Comparison of ENCODE assay signal across 21 cellular contexts in genomic region chr10:10794056-10794455, GRCh38.
A peak's percentile ranks its signal among the peaks of the same experiment; 100 is the strongest.
DNase-seq lines count a peak whose midpoint lies in the region; ATAC-seq and TF ChIP-seq lines count a peak whose summit lies in the region.
"Had no signal": no experiment of that assay in that cellular context is flagged by ENCODE, and none has a peak within 500 bp of the region (broad histone marks: within the 10 kb centered on the region; RNA-seq: fewer than 3 reads in every experiment).

No MANE protein-coding gene starts in this region.

- no peaks in the 10 kb centered on the region for H3K9me2 ChIP-seq in GM23338 (ENCODE audit: insufficient read depth)
- no peaks in the 10 kb centered on the region for H3K9me2 ChIP-seq in PC-3 (replicated peaks; ENCODE audit: low read length)

- intact Hi-C loops in PC-3 (cut with micrococcal nuclease) = no loop called here
- intact Hi-C loops in posterior cingulate gyrus (cut with DNase I) = no loop called here

- H3K9me3 ChIP-seq in PC-3 (ENCODE audit: low read length) = no peaks in the 10 kb centered on the region
- H3K9me3 ChIP-seq: mucosa of descending colon, suprapubic skin had no signal

- no peak for TF ChIP-seq CTCF in GM23338 (conservative IDR thresholded peaks at IDR 0.05; ENCODE audit: low read depth in 2 of 2)
- no peak for TF ChIP-seq CTCF in PC-3 (conservative IDR thresholded peaks at IDR 0.05; ENCODE audit: low read depth, low read length)

- H3K36me3 ChIP-seq in GM23338 (ENCODE audit: insufficient read depth) = no peaks in the 10 kb centered on the region
- no peaks in the 10 kb centered on the region for H3K36me3 ChIP-seq in PC-3 (ENCODE audit: low read depth, low read length)
- H3K36me3 ChIP-seq: suprapubic skin had no signal

- H3K27ac ChIP-seq in GM23338 (ENCODE audit: low read depth) (no peak overlapping the region), PC-3 (ENCODE audit: low read length) (peak overlapping the region; percentile 50; the same call in 1 of the 2 replicates)
- H3K27ac ChIP-seq: skin epidermis, suprapubic skin had no signal

- peak overlapping the region; percentile 5; the same call in 1 of the 2 replicates for H3K27ac Mint-ChIP-seq in GM23338
- H3K27ac Mint-ChIP-seq: activated CD4-positive, alpha-beta memory T cell treated with anti-CD3 and anti-CD28 coated beads for 36 hours; activated naive CD4-positive, alpha-beta T cell treated with anti-CD3 and anti-CD28 coated beads, Interleukin-2, amount 50 U/mL, for 24 hours; activated T-cell treated with anti-CD3 and anti-CD28 coated beads, Interleukin-2, amount 50 U/mL, for 24 hours; CD8-positive, alpha-beta T cell had no signal

- H3K4me3 ChIP-seq in GM23338 (no peak overlapping the region), PC-3 (ENCODE audit: low read length) (peak overlapping the region; percentile 35; the same call in 1 of the 2 replicates)
- H3K4me3 ChIP-seq: mucosa of descending colon, skin epidermis, suprapubic skin had no signal

- DNase-seq in GM23338 (ENCODE audit: low spot score) = no peak
- DNase-seq in PC-3 = peak; percentile 53
- DNase-seq in cerebellum (ENCODE audit: low spot score) = peak; percentile 18
- peak; percentile 62 for DNase-seq in myocyte (ENCODE audit: low read depth)
- no peak for DNase-seq in posterior cingulate gyrus
- DNase-seq in SIG-M5 (lab: John Stamatoyannopoulos, UW) = no peak
- no peak for DNase-seq in globus pallidus (ENCODE audit: low spot score)
- DNase-seq in stimulated activated CD4-positive, alpha-beta T cell treated with anti-CD3 and anti-CD28 coated beads, Interleukin-4, amount 100 ng/mL, for 24 hours = no peak
- DNase-seq: activated CD4-positive, alpha-beta memory T cell treated with anti-CD3 and anti-CD28 coated beads for 36 hours; activated T-cell treated with anti-CD3 and anti-CD28 coated beads, Interleukin-2, amount 50 U/mL, for 24 hours; CD8-positive, alpha-beta T cell; kidney; mucosa of descending colon; NCI-H1048; NCI-H69; OCI-M1; stimulated activated CD4-positive, alpha-beta T cell treated with anti-CD3 and anti-CD28 coated beads, Interleukin-4, amount 100 ng/mL, for 4 hours; stimulated activated CD8-positive, alpha-beta memory T cell treated with anti-CD3 and anti-CD28 coated beads, Interleukin-4, amount 100 ng/mL, for 48 hours had no signal

- H3K4me3 Mint-ChIP-seq in GM23338 = no peak overlapping the region
- H3K4me3 Mint-ChIP-seq: activated CD4-positive, alpha-beta memory T cell treated with anti-CD3 and anti-CD28 coated beads for 36 hours; activated naive CD4-positive, alpha-beta T cell treated with anti-CD3 and anti-CD28 coated beads, Interleukin-2, amount 50 U/mL, for 24 hours; activated T-cell treated with anti-CD3 and anti-CD28 coated beads, Interleukin-2, amount 50 U/mL, for 24 hours; CD8-positive, alpha-beta T cell had no signal

- H2AFZ ChIP-seq in GM23338 (no peak overlapping the region), PC-3 (ENCODE audit: low read length) (no peak overlapping the region)

- no peaks in the 10 kb centered on the region for H3F3A ChIP-seq in GM23338 (replicated peaks; ENCODE audit: low read depth)
- no peaks in the 10 kb centered on the region for H3F3A ChIP-seq in PC-3 (ENCODE audit: low read length, unreplicated experiment)

- H3K27me3 ChIP-seq in GM23338 (ENCODE audit: insufficient read depth) (no peaks in the 10 kb centered on the region), PC-3 (ENCODE audit: low read length) (no peaks in the 10 kb centered on the region)
- H3K27me3 ChIP-seq: suprapubic skin had no signal

- H4K20me1 ChIP-seq in GM23338 (replicated peaks; ENCODE audit: insufficient read depth) (no peaks in the 10 kb centered on the region), PC-3 (ENCODE audit: low read length) (no peaks in the 10 kb centered on the region)

- H3K4me1 Mint-ChIP-seq in GM23338 = peaks cover 52% of the 10 kb centered on the region
- H3K4me1 Mint-ChIP-seq: activated naive CD4-positive, alpha-beta T cell treated with anti-CD3 and anti-CD28 coated beads, Interleukin-2, amount 50 U/mL, for 24 hours had no signal

- ATAC-seq in GM23338 = no peak
- ATAC-seq in PC-3 = no peak
- ATAC-seq: CD8-positive, alpha-beta T cell had no signal

- H3K4me2 ChIP-seq in GM23338 (no peak overlapping the region), PC-3 (ENCODE audit: low read length) (peak overlapping the region; percentile 54)

- no TSS peak for BruUV-seq in PC-3 (replicated peaks; lab: Mats Ljungman, UMichigan)

- no peaks in the 10 kb centered on the region; the same call in 2 of the 3 replicates for H3K36me3 Mint-ChIP-seq in GM23338 (ENCODE audit: low read depth)
- H3K36me3 Mint-ChIP-seq: activated CD4-positive, alpha-beta memory T cell treated with anti-CD3 and anti-CD28 coated beads for 36 hours; activated naive CD4-positive, alpha-beta T cell treated with anti-CD3 and anti-CD28 coated beads, Interleukin-2, amount 50 U/mL, for 24 hours; CD8-positive, alpha-beta T cell had no signal

- CTCF ChIA-PET in PC-3 (lab: Charles Lee) = no interaction called here

- H3K4me1 ChIP-seq in GM23338 (ENCODE audit: insufficient read depth) = peaks cover 36% of the 10 kb centered on the region
- peaks cover 10% of the 10 kb centered on the region; the same call in 1 of the 2 replicates for H3K4me1 ChIP-seq in PC-3 (ENCODE audit: insufficient read depth, low read length)

- peaks cover 11% of the 10 kb centered on the region for H3K27me3 Mint-ChIP-seq in GM23338 (ENCODE audit: insufficient read depth, low read depth, poor library complexity)

- H3K79me2 ChIP-seq in GM23338 (replicated peaks; ENCODE audit: insufficient read depth) (no peaks in the 10 kb centered on the region), PC-3 (ENCODE audit: low read length) (no peaks in the 10 kb centered on the region)

- peaks cover 4% of the 10 kb centered on the region; the same call in 2 of the 3 replicates for H3K9me3 Mint-ChIP-seq in GM23338
- H3K9me3 Mint-ChIP-seq: activated CD4-positive, alpha-beta memory T cell treated with anti-CD3 and anti-CD28 coated beads for 36 hours; activated naive CD4-positive, alpha-beta T cell treated with anti-CD3 and anti-CD28 coated beads, Interleukin-2, amount 50 U/mL, for 24 hours; activated T-cell treated with anti-CD3 and anti-CD28 coated beads, Interleukin-2, amount 50 U/mL, for 24 hours; CD8-positive, alpha-beta T cell had no signal

- H3K9ac ChIP-seq in PC-3 (ENCODE audit: low read length) = no peak overlapping the region

- POLR2A ChIA-PET in PC-3 (lab: Charles Lee; ENCODE audit: unreplicated experiment) = no interaction called here

TF ChIP-seq in GM23338, 12 proteins besides CTCF, POLR2A, EP300 and RAD21 (continues in another document):
- no peak for TF ChIP-seq EZH2phosphoT487 (IDR thresholded peaks at IDR 0.05; ENCODE audit: unreplicated experiment)
- TF ChIP-seq REST (IDR thresholded peaks at IDR 0.05; ENCODE audit: unreplicated experiment) = no peak
- TF ChIP-seq NANOG (IDR thresholded peaks at IDR 0.05; ENCODE audit: borderline replicate concordance) = no peak
- TF ChIP-seq STAT1 (IDR thresholded peaks at IDR 0.05; ENCODE audit: unreplicated experiment) = no peak
- no peak for TF ChIP-seq JUNB (IDR thresholded peaks at IDR 0.05; ENCODE audit: unreplicated experiment)
- no peak for TF ChIP-seq ZNF331 (CRISPR knock-in tag; IDR thresholded peaks at IDR 0.05; ENCODE audit: low read depth)

Comparison
In these comparisons a context has a peak if more than half of its experiments do, and no peak if none do; other contexts are left out.
1. DNase-seq: peak in PC-3 (single experiment), cerebellum (single experiment) and myocyte (single experiment); none in GM23338 (single experiment), posterior cingulate gyrus (0 of 10), SIG-M5 (single experiment), globus pallidus (single experiment) and stimulated activated CD4-positive, alpha-beta T cell treated with anti-CD3 and anti-CD28 coated beads, Interleukin-4, amount 100 ng/mL, for 24 hours (single experiment).